Comparison of ENCODE assay signal across 1 cellular context in genomic region chr2:121129692-121130091, GRCh38.
TF ChIP-seq lines count a peak whose summit lies in the region.

No MANE protein-coding gene starts in this region.

TF ChIP-seq in H1, 55 proteins besides CTCF, POLR2A, EP300 and RAD21 (continued from another document):
- no peak for TF ChIP-seq JUND (IDR thresholded peaks at IDR 0.05; ENCODE audit: low read length)
- TF ChIP-seq BACH1 (IDR thresholded peaks at IDR 0.05; ENCODE audit: low read length), result no peak
